In the genomic region with DNA sequence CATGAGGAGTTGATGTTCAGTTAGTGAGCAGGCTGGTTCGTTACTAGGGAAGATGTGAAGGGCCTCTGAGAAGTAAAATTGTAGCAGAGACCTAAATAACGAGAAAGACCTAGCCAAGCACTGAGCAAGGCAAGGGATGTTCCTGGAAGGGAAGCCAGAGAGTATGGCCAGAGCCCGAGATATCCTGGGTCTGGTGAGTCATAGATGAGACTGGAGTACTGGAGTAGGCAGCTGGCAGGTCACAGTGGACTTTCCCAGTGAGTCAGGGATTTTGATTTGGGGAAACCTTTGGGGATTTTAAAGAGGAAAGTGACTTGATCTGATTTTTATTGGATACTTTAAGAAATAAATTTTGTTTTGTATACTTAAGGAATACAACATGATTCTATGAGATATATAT, we compare ENCODE assay signal across 11 cellular contexts.
DNase-seq lines count a peak whose midpoint lies in the region; ATAC-seq and TF ChIP-seq lines count a peak whose summit lies in the region.
"Had no signal": no experiment of that assay in that cellular context is flagged by ENCODE, and none has a peak within 500 bp of the region (broad histone marks: within the 10 kb centered on the region; RNA-seq: fewer than 3 reads in every experiment).

No MANE protein-coding gene starts in this region.

- H3K23ac ChIP-seq in mesenchymal stem cell (ENCODE audit: low read length in 2 of 2): no peak overlapping the region

- H3K27ac ChIP-seq in AG04450 (ENCODE audit: low read depth, low read length) (no peak overlapping the region), epithelial cell of prostate (no peak overlapping the region), mesenchymal stem cell (ENCODE audit: low read length, poor library complexity, severe bottlenecking) (no peak overlapping the region)
- H3K27ac ChIP-seq: neutrophil had no signal

- no peak overlapping the region for H2BK12ac ChIP-seq in mesenchymal stem cell (ENCODE audit: low read length in 2 of 2)

- ATAC-seq in GM21528 (IDR thresholded peaks at IDR 0.05; ENCODE audit: low FRiP score, unreplicated experiment) (no peak), GM21515 (IDR thresholded peaks at IDR 0.05; ENCODE audit: unreplicated experiment) (no peak)
- ATAC-seq: activated T-cell treated with anti-CD3 and anti-CD28 coated beads, Interleukin-2, amount 50 U/mL, for 4 hours had no signal

- H3K4ac ChIP-seq in mesenchymal stem cell (ENCODE audit: low read depth in 1 of 2, low read length in 2 of 2): no peak overlapping the region

- peak overlapping the region in 1 of 2 experiments; percentile 45 for H3K18ac ChIP-seq in mesenchymal stem cell (ENCODE audit: low read depth in 1 of 2, low read length in 2 of 2)

- no peaks in the 10 kb centered on the region for H3K36me3 ChIP-seq in mesenchymal stem cell (ENCODE audit: control insufficient read depth in 1 of 2, insufficient read depth in 2 of 2, low read depth in 1 of 2, low read length in 2 of 2)
- H3K36me3 ChIP-seq: neutrophil had no signal

- H2AK5ac ChIP-seq in mesenchymal stem cell (ENCODE audit: low read length, severe bottlenecking): no peak overlapping the region

- H4K8ac ChIP-seq in mesenchymal stem cell (ENCODE audit: low read length): no peak overlapping the region

- no peak overlapping the region for H2BK120ac ChIP-seq in mesenchymal stem cell (ENCODE audit: low read depth, low read length)

- no peaks in the 10 kb centered on the region for H3K9me3 ChIP-seq in AG04450 (ENCODE audit: control insufficient read depth, insufficient read depth, low read length)
- H3K9me3 ChIP-seq in mesenchymal stem cell (ENCODE audit: control insufficient read depth, low read length): no peaks in the 10 kb centered on the region
- H3K9me3 ChIP-seq: neutrophil had no signal

- no peak overlapping the region for H3K4me3 ChIP-seq in AG04450 (ENCODE audit: low read depth, low read length)
- no peak overlapping the region for H3K4me3 ChIP-seq in mesenchymal stem cell (ENCODE audit: insufficient read depth in 1 of 2, low read depth in 1 of 2, low read length in 2 of 2)

- no peaks in the 10 kb centered on the region for H3K27me3 ChIP-seq in AG04450 (ENCODE audit: control insufficient read depth, insufficient read depth, low read length)
- H3K27me3 ChIP-seq in mesenchymal stem cell (ENCODE audit: control insufficient read depth in 1 of 2, insufficient read depth in 1 of 2, low read length in 2 of 2): no peaks in the 10 kb centered on the region
- H3K27me3 ChIP-seq: neutrophil had no signal

- CTCF ChIA-PET in AG04450 (lab: Charles Lee): no interaction called here

- no peak for TF ChIP-seq CTCF in AG04450 (IDR thresholded peaks at IDR 0.05; ENCODE audit: low read depth, low read length)

- no peaks in the 10 kb centered on the region for H3K4me1 ChIP-seq in mesenchymal stem cell (ENCODE audit: control insufficient read depth, insufficient read depth, low read depth, low read length)

- POLR2A ChIA-PET in AG04450 (lab: Yijun Ruan, JAX): no interaction called here

- H3K79me1 ChIP-seq in mesenchymal stem cell (replicated peaks; ENCODE audit: low read length, poor library complexity, severe bottlenecking): no peaks in the 10 kb centered on the region

- H2AFZ ChIP-seq in mesenchymal stem cell (ENCODE audit: low read depth, low read length): no peak overlapping the region

- H4K91ac ChIP-seq in mesenchymal stem cell (ENCODE audit: low read length): no peak overlapping the region

- no peak overlapping the region for H3K9ac ChIP-seq in mesenchymal stem cell (ENCODE audit: low read length)

- H2BK5ac ChIP-seq in mesenchymal stem cell (ENCODE audit: low read depth, low read length, poor library complexity, severe bottlenecking): no peak overlapping the region

- no peak overlapping the region for H3K4me2 ChIP-seq in mesenchymal stem cell (ENCODE audit: low read length, poor library complexity, severe bottlenecking)

- WGBS in mesenchymal stem cell: 31% methylated on average over 3 of the region's 3 CpGs

- DNase-seq in AG04450 (ENCODE audit: low read depth, low spot score) (peak; percentile 15), M059J (ENCODE audit: low read depth) (peak; percentile 77), epithelial cell of prostate (ENCODE audit: low read depth, low spot score) (peak; percentile 3), mesenchymal stem cell (peak; percentile 87)
- DNase-seq in activated CD8-positive, alpha-beta memory T cell treated with anti-CD3 and anti-CD28 coated beads for 24 hours: no peak
- no peak for DNase-seq in activated CD4-positive, alpha-beta T cell treated with anti-CD3 and anti-CD28 coated beads, Interleukin-2, amount 50 U/mL, for 4 hours
- DNase-seq: activated T-cell treated with anti-CD3 and anti-CD28 coated beads, Interleukin-2, amount 50 U/mL, for 4 hours; NCI-H146 had no signal

- no peak overlapping the region for H2BK15ac ChIP-seq in mesenchymal stem cell (ENCODE audit: low read depth, poor library complexity, severe bottlenecking)

- H3K14ac ChIP-seq in mesenchymal stem cell (ENCODE audit: low read length in 2 of 2): no peak overlapping the region

Comparison
In these comparisons a context has a peak if more than half of its experiments do, and no peak if none do; other contexts are left out.
1. DNase-seq: peak in AG04450 (single experiment), M059J (single experiment), epithelial cell of prostate (single experiment) and mesenchymal stem cell (single experiment); none in activated CD8-positive, alpha-beta memory T cell treated with anti-CD3 and anti-CD28 coated beads for 24 hours (single experiment) and activated CD4-positive, alpha-beta T cell treated with anti-CD3 and anti-CD28 coated beads, Interleukin-2, amount 50 U/mL, for 4 hours (0 of 2).